ENCODE assay signal across 15 cellular contexts in genomic region chr3:129530331-129530761, GRCh38. TPM values are rescaled to one million over a fixed set of nuclear protein-coding genes. Genes with fewer than 3 reads are reported as not detected.
DNase-seq lines count a peak whose midpoint lies in the region; ATAC-seq and TF ChIP-seq lines count a peak whose summit lies in the region.
"Had no signal": no experiment of that assay in that cellular context is flagged by ENCODE, and none has a peak within 500 bp of the region (broad histone marks: within the 10 kb centered on the region; RNA-seq: fewer than 3 reads in every experiment).

No MANE protein-coding gene starts in this region.

- H3K4me3 ChIP-seq in GM23248 (no peak overlapping the region), astrocyte of the cerebellum (ENCODE audit: low read depth, low read length) (no peak overlapping the region), foreskin fibroblast (ENCODE audit: low read depth in 1 of 2, low read length in 2 of 2) (no peak overlapping the region), upper lobe of left lung (no peak overlapping the region)
- H3K4me3 ChIP-seq: esophagus muscularis mucosa, PC-9, spleen, suprapubic skin had no signal

- H3K27ac ChIP-seq in GM23248 = no peak overlapping the region
- no peak overlapping the region for H3K27ac ChIP-seq in upper lobe of left lung
- H3K27ac ChIP-seq: esophagus muscularis mucosa, PC-9, spleen, suprapubic skin had no signal

- WGBS in GM23248 (ENCODE audit: low coverage in 1 of 2, low lambda C conversion rate in 2 of 2, missing lambda C conversion rate in 2 of 2), 2 experiments = 52 to 57% methylated on average over 6 of the region's 6 CpGs
- 38 to 44% methylated on average over 6 of the region's 6 CpGs for WGBS in upper lobe of left lung, 2 donors

- H3K4me2 ChIP-seq in GM23248 (ENCODE audit: unreplicated experiment) = no peak overlapping the region
- H3K4me2 ChIP-seq: PC-9 had no signal

- H3K4me1 ChIP-seq in GM23248 (ENCODE audit: insufficient read depth) (0 out of 2 replicates have a peak, but pooled peaks cover 8% of the 10 kb centered on the region), upper lobe of left lung (peaks cover 7 to 18% (median 8%) of the 10 kb centered on the region in 4 donors)

- TF ChIP-seq POLR2A in upper lobe of left lung (IDR thresholded peaks at IDR 0.05) = no peak

- H3K79me2 ChIP-seq in GM23248 (ENCODE audit: insufficient read depth) = no peaks in the 10 kb centered on the region

- no peaks in the 10 kb centered on the region for H3K9me2 ChIP-seq in GM23248 (ENCODE audit: insufficient read depth)

- 0 out of 2 replicates have a peak, but pooled peaks cover 5% of the 10 kb centered on the region for H3F3A ChIP-seq in GM23248 (ENCODE audit: insufficient read depth)

- no peak overlapping the region; the same call in 1 of the 2 replicates for H2AFZ ChIP-seq in GM23248
- H2AFZ ChIP-seq: PC-9 had no signal

- H3K27me3 ChIP-seq in GM23248 (replicated peaks; ENCODE audit: insufficient read depth) = no peaks in the 10 kb centered on the region
- no peaks in the 10 kb centered on the region for H3K27me3 ChIP-seq in upper lobe of left lung
- H3K27me3 ChIP-seq: esophagus muscularis mucosa, spleen, suprapubic skin had no signal

- DNase-seq in GM23248 = peak; percentile 46
- DNase-seq in astrocyte of the cerebellum (ENCODE audit: low read depth) = peak; percentile 54
- peak; percentile 49 to 67 for DNase-seq in foreskin fibroblast
- peak; percentile 36 for DNase-seq in retina
- DNase-seq in upper lobe of left lung = no peak
- DNase-seq in mucosa of gallbladder (ENCODE audit: low spot score) = no peak
- DNase-seq in NCI-H345 treated with DMSO at 0.1 percent for 48 hours (lab: John Stamatoyannopoulos, UW; ENCODE audit: unreplicated experiment) = no peak
- DNase-seq: activated CD4-positive, alpha-beta T cell treated with anti-CD3 and anti-CD28 coated beads, Interleukin-2, amount 10 ng/mL, durations not matched to agents 7 days and 5 days; activated effector memory CD4-positive, alpha-beta T cell treated with anti-CD3 and anti-CD28 coated beads, Interleukin-2, amount 50 U/mL, for 16 hours; NCI-H446 treated with DMSO at 0.1 percent for 48 hours; nephron progenitor cell; PC-9; spleen had no signal

- in situ Hi-C loops in GM23248 (cut with MboI) (no loop called here), astrocyte of the cerebellum (cut with HindIII; ENCODE audit: low sequenced_read_pairs) (no loop called here)

- no peaks in the 10 kb centered on the region for H4K20me1 ChIP-seq in GM23248 (ENCODE audit: insufficient read depth)

- no peak for ATAC-seq in upper lobe of left lung (ENCODE audit: low FRiP score in 2 of 2)

- H3K9ac ChIP-seq in GM23248 = no peak overlapping the region

- H3K36me3 ChIP-seq in GM23248 (ENCODE audit: low read depth) (no peaks in the 10 kb centered on the region), upper lobe of left lung (no peaks in the 10 kb centered on the region)
- H3K36me3 ChIP-seq: esophagus muscularis mucosa, spleen, suprapubic skin had no signal

- TF ChIP-seq CTCF in astrocyte of the cerebellum (IDR thresholded peaks at IDR 0.05; ENCODE audit: low read depth, low read length, missing control alignments) (no peak), foreskin fibroblast (IDR thresholded peaks at IDR 0.05; ENCODE audit: low read depth, low read length) (no peak), upper lobe of left lung (IDR thresholded peaks at IDR 0.05) (no peak)

- no peak for TF ChIP-seq EP300 in upper lobe of left lung (IDR thresholded peaks at IDR 0.05)

- H3K9me3 ChIP-seq in GM23248 (ENCODE audit: low read depth) = no peaks in the 10 kb centered on the region
- no peaks in the 10 kb centered on the region for H3K9me3 ChIP-seq in upper lobe of left lung
- H3K9me3 ChIP-seq: esophagus muscularis mucosa, spleen, suprapubic skin had no signal

RNA-seq across cellular contexts. Expression of gene RHO, which starts 1.9 kb away (rescaled TPM):
- not detected in 2 replicates for total RNA-seq in GM23248 (2014; rRNA removed; shearing (Covaris generic))
- not detected in 2 replicates for polyA plus RNA-seq in GM23248 (2016; fragmentation: Nextera tagmentation; extraction: Ambion mirVana)
- total RNA-seq in upper lobe of left lung (not detected), mucosa of gallbladder (not detected)
- total RNA-seq: activated CD4-positive, alpha-beta T cell treated with anti-CD3 and anti-CD28 coated beads, Interleukin-2, amount 10 ng/mL, durations not matched to agents 7 days and 5 days; esophagus muscularis mucosa; PC-9; spleen; suprapubic skin had no signal
- polyA plus RNA-seq: spleen had no signal

RNA-seq across cellular contexts. Expression of gene H1-8, which starts 12.6 kb away (rescaled TPM):
- not detected in 2 replicates for total RNA-seq in GM23248 (2014; rRNA removed; shearing (Covaris generic))
- polyA plus RNA-seq in GM23248 (2016; fragmentation: Nextera tagmentation; extraction: Ambion mirVana) = not detected in 2 replicates
- total RNA-seq in upper lobe of left lung (not detected), mucosa of gallbladder (not detected)
- total RNA-seq: activated CD4-positive, alpha-beta T cell treated with anti-CD3 and anti-CD28 coated beads, Interleukin-2, amount 10 ng/mL, durations not matched to agents 7 days and 5 days; esophagus muscularis mucosa; PC-9; spleen; suprapubic skin had no signal
- polyA plus RNA-seq: spleen had no signal

Comparison
In these comparisons a context has a peak if more than half of its experiments do, and no peak if none do; other contexts are left out.
1. DNase-seq: peak in GM23248 (single experiment), astrocyte of the cerebellum (single experiment), foreskin fibroblast (2 of 2) and retina (single experiment); none in upper lobe of left lung (0 of 2), mucosa of gallbladder (single experiment) and NCI-H345 treated with DMSO at 0.1 percent for 48 hours (single experiment).